26 cellular contexts compared by ENCODE assay signal in genomic region chr20:32973077-32973717, GRCh38. TPM values are rescaled to one million over a fixed set of nuclear protein-coding genes. Genes with fewer than 3 reads are reported as not detected.
DNase-seq lines count a peak whose midpoint lies in the region; ATAC-seq and TF ChIP-seq lines count a peak whose summit lies in the region.
"Had no signal": no experiment of that assay in that cellular context is flagged by ENCODE, and none has a peak within 500 bp of the region (broad histone marks: within the 10 kb centered on the region; RNA-seq: fewer than 3 reads in every experiment).

No MANE protein-coding gene starts in this region.

- H3K36me3 ChIP-seq in left ventricle myocardium inferior (no peaks in the 10 kb centered on the region), thymus (ENCODE audit: control insufficient read depth, insufficient read depth) (no peaks in the 10 kb centered on the region)
- H3K36me3 ChIP-seq: ascending aorta, HAP-1, SJCRH30, stomach had no signal

- DNase-seq in left ventricle myocardium inferior = no peak
- DNase-seq in left ventricle myocardium superior = no peak
- DNase-seq in HL-60 (ENCODE audit: low read depth in 1 of 2, low spot score in 1 of 2) = no peak
- DNase-seq in coronary artery (ENCODE audit: low spot score) = peak; percentile 53
- DNase-seq in NCI-H1436 treated with DMSO at 0.1 percent for 48 hours (lab: John Stamatoyannopoulos, UW) = no peak
- no peak for DNase-seq in NCI-H226
- DNase-seq in islet precursor cell = no peak
- DNase-seq: activated CD4-positive, alpha-beta T cell treated with anti-CD3 and anti-CD28 coated beads for 4 hours; Calu3; GF-D8; MM.1S; NCI-H2029; NCI-H510A treated with DMSO at 0.1 percent for 48 hours; OCI-M1; SJCRH30; stomach; T-helper 9 cell had no signal

- H3K4me1 ChIP-seq in left ventricle myocardium inferior = peaks cover 25% of the 10 kb centered on the region
- peaks cover 54% of the 10 kb centered on the region for H3K4me1 ChIP-seq in thymus (ENCODE audit: control insufficient read depth, insufficient read depth, low read length)
- H3K4me1 ChIP-seq: ascending aorta, HAP-1 had no signal

- H3K4me3 ChIP-seq in left ventricle myocardium inferior = no peak overlapping the region
- no peak overlapping the region for H3K4me3 ChIP-seq in HL-60 (replicated peaks; ENCODE audit: insufficient read depth, low read length)
- H3K4me3 ChIP-seq in coronary artery = no peak overlapping the region
- no peak overlapping the region for H3K4me3 ChIP-seq in thymus (ENCODE audit: low read length)
- H3K4me3 ChIP-seq: ascending aorta, HAP-1, SJCRH30, stomach had no signal

- no peaks in the 10 kb centered on the region for H3K9me3 ChIP-seq in left ventricle myocardium inferior (replicated peaks)
- H3K9me3 ChIP-seq in thymus (ENCODE audit: control insufficient read depth) = peaks cover 1% of the 10 kb centered on the region
- H3K9me3 ChIP-seq: ascending aorta, HAP-1, SJCRH30, stomach had no signal

- H3K27ac ChIP-seq in left ventricle myocardium inferior (replicated peaks) (peak overlapping the region; percentile 81), HL-60 (replicated peaks) (peak overlapping the region; percentile 89), coronary artery (no peak overlapping the region), thymus (ENCODE audit: low read depth) (peak overlapping the region; percentile 99)
- H3K27ac ChIP-seq: ascending aorta had no signal

- ATAC-seq in left ventricle myocardium superior = no peak
- ATAC-seq: left lobe of liver had no signal

- TF ChIP-seq CTCF in left ventricle myocardium inferior (IDR thresholded peaks at IDR 0.05; ENCODE audit: borderline replicate concordance) (no peak), HL-60 (IDR thresholded peaks at IDR 0.05; ENCODE audit: insufficient read depth, low read length) (no peak), coronary artery (IDR thresholded peaks at IDR 0.05) (no peak)

- intact Hi-C loops in left ventricle myocardium inferior (cut with micrococcal nuclease) (no loop called here), left ventricle myocardium superior (cut with micrococcal nuclease) (no loop called here)

- 94% methylated on average over 10 of the region's 10 CpGs for WGBS in thymus

- H3K27me3 ChIP-seq in left ventricle myocardium inferior (ENCODE audit: low read depth) = no peaks in the 10 kb centered on the region
- H3K27me3 ChIP-seq in HL-60 (ENCODE audit: insufficient read depth, poor library complexity, severe bottlenecking) = no peaks in the 10 kb centered on the region
- H3K27me3 ChIP-seq in thymus (ENCODE audit: control insufficient read depth, insufficient read depth) = no peaks in the 10 kb centered on the region
- H3K27me3 ChIP-seq: ascending aorta, SJCRH30, stomach had no signal

RNA-seq across cellular contexts. Expression of gene SUN5, which starts 31.0 kb away (rescaled TPM):
- total RNA-seq in left ventricle myocardium inferior = not detected
- not detected for total RNA-seq in left ventricle myocardium superior
- polyA plus RNA-seq in thymus = not detected
- total RNA-seq: activated T-helper 17 cell treated with anti-CD3 and anti-CD28 coated beads, Interleukin-2, amount 50 U/mL, for 72 hours; ascending aorta; Calu3; endothelial cell of umbilical vein; HT1080; left lobe of liver; myocyte; progenitor cell of endocrine pancreas; SJCRH30; stomach had no signal
- polyA plus RNA-seq: endothelial cell of umbilical vein, stomach had no signal

RNA-seq across cellular contexts. Expression of gene BPIFB2, which starts 34.3 kb away (rescaled TPM):
- total RNA-seq in left ventricle myocardium inferior (not detected), left ventricle myocardium superior (not detected)
- polyA plus RNA-seq in thymus = 0.73 TPM
- total RNA-seq: activated T-helper 17 cell treated with anti-CD3 and anti-CD28 coated beads, Interleukin-2, amount 50 U/mL, for 72 hours; ascending aorta; Calu3; endothelial cell of umbilical vein; HT1080; myocyte; progenitor cell of endocrine pancreas; SJCRH30; stomach had no signal
- polyA plus RNA-seq: endothelial cell of umbilical vein had no signal

RNA-seq across cellular contexts. Expression of gene BPIFB6, which starts 58.3 kb away (rescaled TPM):
- not detected for total RNA-seq in left ventricle myocardium inferior
- not detected for total RNA-seq in left ventricle myocardium superior
- polyA plus RNA-seq in thymus = 0.05 TPM
- total RNA-seq: activated T-helper 17 cell treated with anti-CD3 and anti-CD28 coated beads, Interleukin-2, amount 50 U/mL, for 72 hours; ascending aorta; Calu3; endothelial cell of umbilical vein; HT1080; left lobe of liver; myocyte; progenitor cell of endocrine pancreas; SJCRH30; stomach had no signal
- polyA plus RNA-seq: endothelial cell of umbilical vein, stomach had no signal

Comparison
In these comparisons a context has a peak if more than half of its experiments do, and no peak if none do; other contexts are left out.
1. H3K27ac ChIP-seq: peak in left ventricle myocardium inferior (single experiment), HL-60 (single experiment) and thymus (single experiment); none in coronary artery (0 of 2).